In genomic region chr19:13637664-13638063, GRCh38 we compare ENCODE assay signal across 22 cellular contexts.
DNase-seq lines count a peak whose midpoint lies in the region; ATAC-seq and TF ChIP-seq lines count a peak whose summit lies in the region.
"Had no signal": no experiment of that assay in that cellular context is flagged by ENCODE, and none has a peak within 500 bp of the region (broad histone marks: within the 10 kb centered on the region; RNA-seq: fewer than 3 reads in every experiment).

No MANE protein-coding gene starts in this region.

- intact Hi-C loops in testis (cut with DNase I; ENCODE audit: low total_unique reads): no loop called here

- H3K4me3 ChIP-seq in AG04449 (ENCODE audit: low read depth, low read length) (no peak overlapping the region), MG63 (no peak overlapping the region), fibroblast of lung (replicated peaks in 1 of 4; ENCODE audit: control extremely low read depth in 1 of 4, insufficient read depth in 1 of 4, low read depth in 3 of 4, low read length in 4 of 4) (no peak overlapping the region), testis (no peak overlapping the region), coronary artery (no peak overlapping the region)
- H3K4me3 ChIP-seq: ascending aorta, esophagus muscularis mucosa, thyroid gland had no signal

- no peak overlapping the region for H2AFZ ChIP-seq in fibroblast of lung (ENCODE audit: low read length)

- CTCF ChIA-PET in AG04449 (lab: Yijun Ruan, JAX): no interaction called here

- no peak overlapping the region for H3K4me2 ChIP-seq in fibroblast of lung (ENCODE audit: extremely low read depth, insufficient read depth, low read length)
- H3K4me2 ChIP-seq: SK-N-SH had no signal

- 85 to 89% methylated on average over 6 of the region's 6 CpGs for WGBS in testis, 2 donors

- TF ChIP-seq POLR2A in testis (IDR thresholded peaks at IDR 0.05): no peak

- no peak for ATAC-seq in GM21526 (IDR thresholded peaks at IDR 0.05; ENCODE audit: low FRiP score, unreplicated experiment)

- H3K9me3 ChIP-seq in MG63 (peaks cover 12% of the 10 kb centered on the region), fibroblast of lung (ENCODE audit: control insufficient read depth, insufficient read depth, low read depth, low read length) (no peaks in the 10 kb centered on the region), testis (no peaks in the 10 kb centered on the region)
- H3K9me3 ChIP-seq: ascending aorta, BE2C, neutrophil, SK-N-SH, thyroid gland had no signal

- DNase-seq in AG04449 (ENCODE audit: low read depth, low spot score) (peak; percentile 29), AG20443 (ENCODE audit: low spot score) (peak; percentile 35), MG63 (peak; percentile 82), fibroblast of lung (ENCODE audit: low read depth in 2 of 2) (peak; percentile 31 to 35), testis (no peak), coronary artery (ENCODE audit: low spot score) (no peak)
- DNase-seq: activated CD4-positive, alpha-beta T cell treated with anti-CD3 and anti-CD28 coated beads for 4 hours; activated CD8-positive, alpha-beta memory T cell treated with anti-CD3 and anti-CD28 coated beads, Interleukin-2, amount 50 U/mL, for 48 hours; activated naive CD4-positive, alpha-beta T cell; BE2C; Calu3; cerebellar nuclear complex; effector CD8-positive, alpha-beta T cell; head of caudate nucleus; NCI-H1436 treated with DMSO at 0.1 percent for 48 hours; SK-N-SH; T-helper 9 cell; thyroid gland had no signal

- POLR2A ChIA-PET in AG04449 (lab: Yijun Ruan, JAX): no interaction called here

- H3K36me3 ChIP-seq in MG63 (no peaks in the 10 kb centered on the region), fibroblast of lung (ENCODE audit: control insufficient read depth, insufficient read depth, low read length) (no peaks in the 10 kb centered on the region), testis (ENCODE audit: low read depth, missing control alignments) (no peaks in the 10 kb centered on the region)
- H3K36me3 ChIP-seq: ascending aorta, BE2C, esophagus muscularis mucosa, neutrophil, thyroid gland had no signal

- no peak overlapping the region for H3K27ac ChIP-seq in fibroblast of lung (ENCODE audit: insufficient read depth, low read length)
- no peak overlapping the region for H3K27ac ChIP-seq in testis
- no peak overlapping the region for H3K27ac ChIP-seq in coronary artery
- H3K27ac ChIP-seq: ascending aorta, esophagus muscularis mucosa, neutrophil, thyroid gland had no signal

- H3K9ac ChIP-seq in fibroblast of lung (ENCODE audit: insufficient read depth, low read length): no peak overlapping the region
- H3K9ac ChIP-seq: SK-N-SH had no signal

- H3K4me1 ChIP-seq in fibroblast of lung (ENCODE audit: control insufficient read depth, extremely low read depth, insufficient read depth, low read length) (no peaks in the 10 kb centered on the region), testis (no peaks in the 10 kb centered on the region)
- H3K4me1 ChIP-seq: ascending aorta, BE2C, thyroid gland had no signal

- no peaks in the 10 kb centered on the region for H3K79me2 ChIP-seq in fibroblast of lung (ENCODE audit: control insufficient read depth, insufficient read depth, low read length)

- no peaks in the 10 kb centered on the region for H4K20me1 ChIP-seq in fibroblast of lung (ENCODE audit: control insufficient read depth, extremely low read depth, insufficient read depth, low read length)

- TF ChIP-seq CTCF in AG04449 (IDR thresholded peaks at IDR 0.05; ENCODE audit: insufficient read depth, low read length, missing control alignments) (no peak), fibroblast of lung (conservative IDR thresholded peaks at IDR 0.05 in 1 of 2, IDR thresholded peaks at IDR 0.05 in 1 of 2; ENCODE audit: low read depth in 1 of 2, low read length in 2 of 2) (no peak), testis (IDR thresholded peaks at IDR 0.05) (no peak), coronary artery (IDR thresholded peaks at IDR 0.05) (no peak)

- H3K27me3 ChIP-seq in MG63 (no peaks in the 10 kb centered on the region), fibroblast of lung (ENCODE audit: control insufficient read depth, insufficient read depth, low read length) (no peaks in the 10 kb centered on the region), testis (no peaks in the 10 kb centered on the region)
- H3K27me3 ChIP-seq: ascending aorta, BE2C, neutrophil, thyroid gland had no signal

Comparison
In these comparisons a context has a peak if more than half of its experiments do, and no peak if none do; other contexts are left out.
1. DNase-seq: peak in AG04449 (single experiment), AG20443 (single experiment), MG63 (single experiment) and fibroblast of lung (2 of 2); none in testis (single experiment) and coronary artery (single experiment).